Comparison of ENCODE assay signal across 9 cellular contexts in genomic region chr20:37651932-37652331, GRCh38. TPM values are rescaled to one million over a fixed set of nuclear protein-coding genes. Genes with fewer than 3 reads are reported as not detected.
A peak's percentile ranks its signal among the peaks of the same experiment; 100 is the strongest.
DNase-seq lines count a peak whose midpoint lies in the region; ATAC-seq, FAIRE-seq and TF ChIP-seq lines count a peak whose summit lies in the region.
"Had no signal": no experiment of that assay in that cellular context is flagged by ENCODE, and none has a peak within 500 bp of the region (broad histone marks: within the 10 kb centered on the region; RNA-seq: fewer than 3 reads in every experiment).

No MANE protein-coding gene starts in this region.

- DNase-seq in NCI-H748 (lab: John Stamatoyannopoulos, UW; ENCODE audit: unreplicated experiment) (peak; percentile 45), NCI-H748 treated with DMSO at 0.1 percent for 48 hours (lab: John Stamatoyannopoulos, UW) (no peak), NCI-H1092 (lab: John Stamatoyannopoulos, UW) (peak; percentile 61), iPS DF 19.7 (ENCODE audit: low read depth, low spot score) (peak; percentile 28), GM12891 (ENCODE audit: insufficient read length, low spot score) (no peak)
- DNase-seq in activated T-cell treated with anti-CD3 and anti-CD28 coated beads, Interleukin-2, amount 50 U/mL, for 72 hours: peak; percentile 34 to 37
- peak; percentile 11 to 25 for DNase-seq in stimulated activated CD8-positive, alpha-beta memory T cell treated with anti-CD3 and anti-CD28 coated beads, Interleukin-15, amount 100 ng/mL, for 48 hours (ENCODE audit: low read depth in 2 of 2)

- H3K36me3 Mint-ChIP-seq in activated T-cell treated with anti-CD3 and anti-CD28 coated beads, Interleukin-2, amount 50 U/mL, for 72 hours (ENCODE audit: insufficient read depth in 2 of 2): no peaks in the 10 kb centered on the region
- H3K36me3 Mint-ChIP-seq: CD4-positive, alpha-beta memory T cell had no signal

- no peak overlapping the region for H3K27ac Mint-ChIP-seq in activated T-cell treated with anti-CD3 and anti-CD28 coated beads, Interleukin-2, amount 50 U/mL, for 72 hours
- H3K27ac Mint-ChIP-seq: CD4-positive, alpha-beta memory T cell had no signal

- H3K4me3 Mint-ChIP-seq in activated T-cell treated with anti-CD3 and anti-CD28 coated beads, Interleukin-2, amount 50 U/mL, for 72 hours: no peak overlapping the region
- H3K4me3 Mint-ChIP-seq: CD4-positive, alpha-beta memory T cell had no signal

- no peaks in the 10 kb centered on the region for H3K4me1 Mint-ChIP-seq in activated T-cell treated with anti-CD3 and anti-CD28 coated beads, Interleukin-2, amount 50 U/mL, for 72 hours (ENCODE audit: low read depth)
- H3K4me1 Mint-ChIP-seq: CD4-positive, alpha-beta memory T cell had no signal

- peak; percentile 73 to 77 for ATAC-seq in activated T-cell treated with anti-CD3 and anti-CD28 coated beads, Interleukin-2, amount 50 U/mL, for 72 hours (replicated peaks in 1 of 2)
- ATAC-seq in GM18867 (IDR thresholded peaks at IDR 0.05; ENCODE audit: unreplicated experiment): no peak

- H3K27me3 Mint-ChIP-seq in activated T-cell treated with anti-CD3 and anti-CD28 coated beads, Interleukin-2, amount 50 U/mL, for 72 hours (ENCODE audit: low read depth): peaks cover 35% of the 10 kb centered on the region

- no peaks in the 10 kb centered on the region for H3K9me3 Mint-ChIP-seq in activated T-cell treated with anti-CD3 and anti-CD28 coated beads, Interleukin-2, amount 50 U/mL, for 72 hours

- no peak for TF ChIP-seq POLR2A in GM12891 (IDR thresholded peaks at IDR 0.05; ENCODE audit: low read depth, low read length)

- FAIRE-seq in GM12891 (lab: Jason Lieb, UNC): no peak

TF ChIP-seq in GM12891, 5 proteins besides CTCF, POLR2A, EP300 and RAD21:
- no peak for TF ChIP-seq SPI1 (IDR thresholded peaks at IDR 0.05; ENCODE audit: low read depth, low read length)

RNA-seq across cellular contexts. Expression of gene CTNNBL1, which starts 41.9 kb away (rescaled TPM):
- total RNA-seq in activated T-cell treated with anti-CD3 and anti-CD28 coated beads, Interleukin-2, amount 50 U/mL, for 72 hours: 100 to 1,000 TPM in 1 of 2 donors, 10 to 100 TPM in 1; 65.9 to 102 TPM
- 80.4 TPM for polyA plus RNA-seq in GM12891 (2012; ENCODE audit: low read depth, missing spikeins)

Comparison
In these comparisons a context has a peak if more than half of its experiments do, and no peak if none do; other contexts are left out.
1. DNase-seq: peak in NCI-H748 (single experiment), NCI-H1092 (single experiment), activated T-cell treated with anti-CD3 and anti-CD28 coated beads, Interleukin-2, amount 50 U/mL, for 72 hours (2 of 2), iPS DF 19.7 (single experiment) and stimulated activated CD8-positive, alpha-beta memory T cell treated with anti-CD3 and anti-CD28 coated beads, Interleukin-15, amount 100 ng/mL, for 48 hours (2 of 2); none in NCI-H748 treated with DMSO at 0.1 percent for 48 hours (single experiment) and GM12891 (single experiment).